1 cellular context compared by ENCODE assay signal in the genomic region with DNA sequence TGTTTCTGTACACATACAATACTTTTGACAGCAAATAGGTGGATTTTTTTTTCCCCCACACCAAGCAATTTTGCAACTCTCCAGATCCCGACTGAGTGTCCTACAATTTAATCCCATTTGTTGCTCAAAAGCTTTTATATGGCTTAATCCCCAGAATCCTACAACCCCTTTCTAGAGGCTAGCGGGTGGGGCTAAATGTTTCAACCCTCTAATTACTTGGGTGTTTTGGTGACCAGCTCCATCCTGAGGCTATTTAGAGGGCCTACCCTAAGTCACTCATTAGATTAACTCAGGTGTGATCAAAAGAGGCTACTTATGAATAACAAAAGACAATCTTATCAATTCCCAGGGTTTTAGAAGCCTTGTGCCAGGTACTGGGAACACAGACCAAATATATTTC.
TF ChIP-seq lines count a peak whose summit lies in the region.

No MANE protein-coding gene starts in this region.

TF ChIP-seq in HCT116, 20 proteins besides CTCF, POLR2A, EP300 and RAD21 (continued from another document):
- TF ChIP-seq, protein P1, sequence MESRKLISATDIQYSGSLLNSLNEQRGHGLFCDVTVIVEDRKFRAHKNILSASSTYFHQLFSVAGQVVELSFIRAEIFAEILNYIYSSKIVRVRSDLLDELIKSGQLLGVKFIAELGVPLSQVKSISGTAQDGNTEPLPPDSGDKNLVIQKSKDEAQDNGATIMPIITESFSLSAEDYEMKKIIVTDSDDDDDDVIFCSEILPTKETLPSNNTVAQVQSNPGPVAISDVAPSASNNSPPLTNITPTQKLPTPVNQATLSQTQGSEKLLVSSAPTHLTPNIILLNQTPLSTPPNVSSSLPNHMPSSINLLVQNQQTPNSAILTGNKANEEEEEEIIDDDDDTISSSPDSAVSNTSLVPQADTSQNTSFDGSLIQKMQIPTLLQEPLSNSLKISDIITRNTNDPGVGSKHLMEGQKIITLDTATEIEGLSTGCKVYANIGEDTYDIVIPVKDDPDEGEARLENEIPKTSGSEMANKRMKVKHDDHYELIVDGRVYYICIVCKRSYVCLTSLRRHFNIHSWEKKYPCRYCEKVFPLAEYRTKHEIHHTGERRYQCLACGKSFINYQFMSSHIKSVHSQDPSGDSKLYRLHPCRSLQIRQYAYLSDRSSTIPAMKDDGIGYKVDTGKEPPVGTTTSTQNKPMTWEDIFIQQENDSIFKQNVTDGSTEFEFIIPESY (IDR thresholded peaks at IDR 0.05; ENCODE audit: extremely low read depth, insufficient replicate concordance, low read length), result no peak
- no peak for TF ChIP-seq ZFX (IDR thresholded peaks at IDR 0.05)
